1 cellular context compared by ENCODE assay signal in the genomic region with DNA sequence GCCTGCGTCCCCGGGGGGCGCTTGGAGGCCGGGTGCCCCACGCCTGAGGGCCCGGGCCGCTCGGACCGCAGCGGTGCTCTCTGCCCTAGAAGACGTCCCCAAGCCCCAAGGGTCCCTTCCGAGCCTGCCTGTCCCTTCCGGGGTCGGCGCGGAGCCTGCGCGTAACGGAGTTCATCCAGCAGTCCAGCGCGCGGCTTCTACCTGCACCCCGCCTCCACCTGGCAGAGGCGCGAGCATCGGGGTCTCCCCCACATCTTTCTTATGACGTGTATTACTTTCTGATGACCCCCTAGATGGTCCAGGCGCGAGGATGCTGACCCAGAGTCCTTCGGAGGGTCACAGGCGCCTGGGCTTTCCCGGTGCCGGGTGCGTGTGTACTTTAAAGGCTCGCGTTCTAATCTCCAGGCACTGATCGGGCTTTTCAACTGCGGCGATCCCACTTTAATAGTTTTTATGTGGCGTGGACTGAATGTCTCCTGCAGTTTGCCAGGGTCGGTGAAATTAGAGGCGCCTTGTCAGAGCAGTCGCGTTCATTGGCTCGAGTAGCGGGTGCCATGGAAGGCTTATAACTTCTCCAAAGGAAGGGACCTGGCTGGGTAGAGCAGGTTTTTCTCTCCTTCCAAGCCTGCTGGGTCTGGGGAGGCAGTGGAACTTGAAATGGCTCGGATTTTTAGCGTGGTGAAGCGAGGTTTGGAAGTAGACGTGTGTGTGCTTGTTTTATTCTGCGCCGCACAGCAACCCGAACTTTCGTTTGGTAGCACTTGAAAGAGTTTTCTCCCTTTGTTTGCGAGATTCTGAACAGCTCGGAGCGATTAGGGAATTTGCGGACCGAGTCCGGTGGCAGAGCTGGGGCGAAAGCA.
TF ChIP-seq lines count a peak whose summit lies in the region.

No MANE protein-coding gene starts in this region.

TF ChIP-seq in HepG2, 621 proteins besides CTCF, POLR2A, EP300 and RAD21:
- TF ChIP-seq KLF9 (CRISPR knock-in tag; IDR thresholded peaks at IDR 0.05; ENCODE audit: low read depth) (no peak), ZSCAN12 (CRISPR knock-in tag; IDR thresholded peaks at IDR 0.05) (no peak), CREB1 (IDR thresholded peaks at IDR 0.05) (peak; percentile 47), CREB1 (CRISPR knock-in tag; IDR thresholded peaks at IDR 0.05) (no peak)
